9 cellular contexts compared by ENCODE assay signal in genomic region chr7:66281678-66282593, GRCh38.
DNase-seq lines count a peak whose midpoint lies in the region; ATAC-seq, FAIRE-seq and TF ChIP-seq lines count a peak whose summit lies in the region.
"Had no signal": no experiment of that assay in that cellular context is flagged by ENCODE, and none has a peak within 500 bp of the region (broad histone marks: within the 10 kb centered on the region; RNA-seq: fewer than 3 reads in every experiment).

No MANE protein-coding gene starts in this region.

- DNase-seq in CD14-positive monocyte (ENCODE audit: low spot score) = peak; percentile 49
- peak; percentile 62 for DNase-seq in NOMO-1 treated with DMSO at 0.1 percent for 48 hours (lab: John Stamatoyannopoulos, UW; ENCODE audit: unreplicated experiment)
- peak; percentile 52 for DNase-seq in epithelial cell of prostate (ENCODE audit: low read depth, low spot score)
- no peak for DNase-seq in NCI-H1092 treated with DMSO at 0.1 percent for 48 hours (lab: John Stamatoyannopoulos, UW)
- no peak for DNase-seq in frontal cortex (ENCODE audit: low spot score in 2 of 2)
- DNase-seq in NK-92 treated with Interleukin-12 subunit alpha and Interleukin-12 subunit beta, amount 100 ng/mL, for 24 hours (lab: John Stamatoyannopoulos, UW) = no peak
- DNase-seq: naive thymus-derived CD8-positive, alpha-beta T cell had no signal

- H3K4me1 Mint-ChIP-seq in CD14-positive monocyte (peaks cover 22% of the 10 kb centered on the region), nephron (peaks cover 14% of the 10 kb centered on the region)

- peak overlapping the region; percentile 28 to 85 for H3K4me3 Mint-ChIP-seq in CD14-positive monocyte
- H3K4me3 Mint-ChIP-seq in nephron = no peak overlapping the region
- H3K4me3 Mint-ChIP-seq: naive thymus-derived CD8-positive, alpha-beta T cell had no signal

- H3K36me3 Mint-ChIP-seq in CD14-positive monocyte (no peaks in the 10 kb centered on the region), nephron (ENCODE audit: low read depth) (peaks cover 21% of the 10 kb centered on the region)

- peaks cover 0 to 2% (median 2%) of the 10 kb centered on the region in 3 donors for H3K27me3 Mint-ChIP-seq in CD14-positive monocyte (ENCODE audit: low read depth in 3 of 3)
- H3K27me3 Mint-ChIP-seq in nephron (ENCODE audit: low read depth) = no peaks in the 10 kb centered on the region
- H3K27me3 Mint-ChIP-seq: naive thymus-derived CD8-positive, alpha-beta T cell had no signal

- intact Hi-C loops in CD14-positive monocyte (cut with micrococcal nuclease) = no loop called here

- H3K27ac Mint-ChIP-seq in CD14-positive monocyte (peak overlapping the region in 4 of 7 donors; percentile 2 to 55 (median 21)), nephron (peak overlapping the region; percentile 49 to 57 (median 57))

- H3K9me3 Mint-ChIP-seq in CD14-positive monocyte = no peaks in the 10 kb centered on the region
- peaks cover 2% of the 10 kb centered on the region for H3K9me3 Mint-ChIP-seq in nephron

- no peak for ATAC-seq in activated CD4-positive, CD25-positive, alpha-beta regulatory T cell treated with anti-CD3 and anti-CD28 coated beads, Interleukin-2, amount 50 U/mL, for 24 hours
- ATAC-seq: naive thymus-derived CD8-positive, alpha-beta T cell had no signal

- TF ChIP-seq CTCF in CD14-positive monocyte (IDR thresholded peaks at IDR 0.05) (no peak), nephron (IDR thresholded peaks at IDR 0.05; ENCODE audit: unreplicated experiment in 3 of 3) (no peak)

- H3K27ac ChIP-seq in epithelial cell of prostate = peak overlapping the region; percentile 64

- FAIRE-seq in frontal cortex (lab: Jason Lieb, UNC) = no peak

Comparison
In these comparisons a context has a peak if more than half of its experiments do, and no peak if none do; other contexts are left out.
1. DNase-seq: peak in CD14-positive monocyte (single experiment), NOMO-1 treated with DMSO at 0.1 percent for 48 hours (single experiment) and epithelial cell of prostate (single experiment); none in NCI-H1092 treated with DMSO at 0.1 percent for 48 hours (single experiment), frontal cortex (0 of 2) and NK-92 treated with Interleukin-12 subunit alpha and Interleukin-12 subunit beta, amount 100 ng/mL, for 24 hours (single experiment).
2. H3K4me3 Mint-ChIP-seq: peak in CD14-positive monocyte (2 of 2); none in nephron (0 of 3).